1 cellular context compared by ENCODE assay signal in genomic region chr11:33808228-33808828, GRCh38.
TF ChIP-seq lines count a peak whose summit lies in the region.

No MANE protein-coding gene starts in this region.

TF ChIP-seq in H1, 55 proteins besides CTCF, POLR2A, EP300 and RAD21:
- peak; percentile 21; the same call in 1 of the 2 replicates for TF ChIP-seq MAFK (IDR thresholded peaks at IDR 0.05; ENCODE audit: low read depth, low read length)
- TF ChIP-seq POU5F1 (IDR thresholded peaks at IDR 0.05; ENCODE audit: low read depth, low read length) = no peak
TF ChIP-seq in H1: peak in this region for 1.
